In genomic region chr9:132832171-132832570, GRCh38 we compare ENCODE assay signal across 19 cellular contexts. TPM values are rescaled to one million over a fixed set of nuclear protein-coding genes. Genes with fewer than 3 reads are reported as not detected.
DNase-seq lines count a peak whose midpoint lies in the region; ATAC-seq and TF ChIP-seq lines count a peak whose summit lies in the region.
"Had no signal": no experiment of that assay in that cellular context is flagged by ENCODE, and none has a peak within 500 bp of the region (broad histone marks: within the 10 kb centered on the region; RNA-seq: fewer than 3 reads in every experiment).

No MANE protein-coding gene starts in this region.

- TF ChIP-seq RAD21 in neural cell (conservative IDR thresholded peaks at IDR 0.05): no peak

- DNase-seq in cardiac septum (ENCODE audit: low spot score) (peak; percentile 31), heart left ventricle (no peak), sigmoid colon (peak; percentile 26), upper lobe of right lung (peak; percentile 15), NCI-H1105 treated with DMSO at 0.1 percent for 48 hours (lab: John Stamatoyannopoulos, UW) (no peak), HuH-7 (ENCODE audit: low spot score) (no peak), glomerular visceral epithelial cell (ENCODE audit: extremely low spot score) (no peak)
- DNase-seq: AML-193; Calu3; CD4-positive, alpha-beta T cell; CD8-positive, alpha-beta T cell; DMS79 treated with DMSO at 0.1 percent for 48 hours; GF-D8 had no signal

- no peak overlapping the region for H3K9ac ChIP-seq in neural cell (ENCODE audit: low read length)
- H3K9ac ChIP-seq: BLaER1 treated with 17β-estradiol and CSF1 and Interleukin-3, amounts not matched to agents 10 nM and 100 nM had no signal

- H3K9me2 ChIP-seq in neural cell (ENCODE audit: insufficient read depth, low read length): no peaks in the 10 kb centered on the region

- H3K4me2 ChIP-seq in neural cell (ENCODE audit: low read length): peak overlapping the region; percentile 11
- H3K4me2 ChIP-seq: A549 had no signal

- no peak for TF ChIP-seq EP300 in neural cell (conservative IDR thresholded peaks at IDR 0.05; ENCODE audit: poor library complexity, severe bottlenecking)
- TF ChIP-seq EP300 in sigmoid colon (IDR thresholded peaks at IDR 0.05): no peak

- H3K79me2 ChIP-seq in neural cell (replicated peaks; ENCODE audit: insufficient read depth, low read length): no peaks in the 10 kb centered on the region

- 66 to 82% (median 72%) methylated on average over 8 of the region's 8 CpGs for WGBS in heart left ventricle, 4 donors
- 78 to 80% methylated on average over 8 of the region's 8 CpGs for WGBS in sigmoid colon, 2 donors

- H3K27ac ChIP-seq in heart left ventricle (no peak overlapping the region), neural cell (ENCODE audit: low read length) (peak overlapping the region; percentile 2), sigmoid colon (no peak overlapping the region), upper lobe of right lung (no peak overlapping the region)
- H3K27ac ChIP-seq: 22Rv1; A549; BLaER1 treated with 17β-estradiol and CSF1 and Interleukin-3, amounts not matched to agents 10 nM and 100 nM; C4-2B had no signal

- H3K27me3 ChIP-seq in heart left ventricle: no peaks in the 10 kb centered on the region
- H3K27me3 ChIP-seq in neural cell (ENCODE audit: insufficient read depth, low read depth, low read length): no peaks in the 10 kb centered on the region
- H3K27me3 ChIP-seq in sigmoid colon: peaks cover 0 to 4% (median 0%) of the 10 kb centered on the region in 3 donors
- H3K27me3 ChIP-seq in upper lobe of right lung: no peaks in the 10 kb centered on the region
- H3K27me3 ChIP-seq: BLaER1 treated with 17β-estradiol and CSF1 and Interleukin-3, amounts not matched to agents 10 nM and 100 nM had no signal

- H4K20me1 ChIP-seq in neural cell (ENCODE audit: insufficient read depth): no peaks in the 10 kb centered on the region
- H4K20me1 ChIP-seq: BLaER1 treated with 17β-estradiol and CSF1 and Interleukin-3, amounts not matched to agents 10 nM and 100 nM had no signal

- TF ChIP-seq POLR2A in heart left ventricle (IDR thresholded peaks at IDR 0.05) (no peak), sigmoid colon (IDR thresholded peaks at IDR 0.05) (no peak)

- no peak for ATAC-seq in heart left ventricle
- ATAC-seq in upper lobe of right lung: no peak
- ATAC-seq: A549; CD8-positive, alpha-beta T cell had no signal

- no peak overlapping the region for H2AFZ ChIP-seq in neural cell (ENCODE audit: low read depth, low read length)

- H3F3A ChIP-seq in neural cell (ENCODE audit: insufficient read depth, low read length, poor library complexity, severe bottlenecking): no peaks in the 10 kb centered on the region

- no peaks in the 10 kb centered on the region for H3K9me3 ChIP-seq in heart left ventricle
- H3K9me3 ChIP-seq in neural cell (ENCODE audit: low read length): no peaks in the 10 kb centered on the region
- no peaks in the 10 kb centered on the region for H3K9me3 ChIP-seq in sigmoid colon
- no peaks in the 10 kb centered on the region for H3K9me3 ChIP-seq in upper lobe of right lung
- H3K9me3 ChIP-seq: A549; BLaER1 treated with 17β-estradiol and CSF1 and Interleukin-3, amounts not matched to agents 10 nM and 100 nM; Caco-2 had no signal

- no peak overlapping the region for H3K4me3 ChIP-seq in heart left ventricle
- H3K4me3 ChIP-seq in neural cell (ENCODE audit: low read length): no peak overlapping the region
- no peak overlapping the region for H3K4me3 ChIP-seq in sigmoid colon
- no peak overlapping the region for H3K4me3 ChIP-seq in upper lobe of right lung
- H3K4me3 ChIP-seq: A549; BLaER1 treated with 17β-estradiol and CSF1 and Interleukin-3, amounts not matched to agents 10 nM and 100 nM had no signal

- no peaks in the 10 kb centered on the region for H3K4me1 ChIP-seq in heart left ventricle
- no peaks in the 10 kb centered on the region for H3K4me1 ChIP-seq in sigmoid colon
- H3K4me1 ChIP-seq in upper lobe of right lung: peaks cover 4% of the 10 kb centered on the region
- H3K4me1 ChIP-seq: A549, Caco-2 had no signal

- TF ChIP-seq CTCF in heart left ventricle (IDR thresholded peaks at IDR 0.05) (no peak), neural cell (IDR thresholded peaks at IDR 0.05; ENCODE audit: poor library complexity, severe bottlenecking) (no peak), sigmoid colon (IDR thresholded peaks at IDR 0.05) (no peak), upper lobe of right lung (IDR thresholded peaks at IDR 0.05) (no peak)

- no peaks in the 10 kb centered on the region for H3K36me3 ChIP-seq in heart left ventricle
- H3K36me3 ChIP-seq in neural cell (ENCODE audit: insufficient read depth, low read length): no peaks in the 10 kb centered on the region
- H3K36me3 ChIP-seq in sigmoid colon: no peaks in the 10 kb centered on the region
- no peaks in the 10 kb centered on the region for H3K36me3 ChIP-seq in upper lobe of right lung
- H3K36me3 ChIP-seq: BLaER1 treated with 17β-estradiol and CSF1 and Interleukin-3, amounts not matched to agents 10 nM and 100 nM had no signal

- intact Hi-C loops in cardiac septum (cut with DNase I): no loop called here
- intact Hi-C loops in heart left ventricle (cut with DNase I): no loop called here
- intact Hi-C loops in sigmoid colon (cut with DNase I): no loop called here
- intact Hi-C loops in upper lobe of right lung (cut with DNase I): no loop called here

TF ChIP-seq in neural cell, 6 proteins besides CTCF, POLR2A, EP300 and RAD21:
- TF ChIP-seq MXI1 (conservative IDR thresholded peaks at IDR 0.05; ENCODE audit: poor library complexity, severe bottlenecking): no peak
- no peak for TF ChIP-seq REST (IDR thresholded peaks at IDR 0.05; ENCODE audit: borderline replicate concordance)
- TF ChIP-seq TAF1 (IDR thresholded peaks at IDR 0.05; ENCODE audit: low read depth): no peak
- no peak for TF ChIP-seq EZH2 (IDR thresholded peaks at IDR 0.05; ENCODE audit: borderline replicate concordance, insufficient read depth, low read length, poor library complexity, severe bottlenecking)
- TF ChIP-seq SMC3 (conservative IDR thresholded peaks at IDR 0.05; ENCODE audit: poor library complexity): no peak
- TF ChIP-seq POLR2AphosphoS5 (IDR thresholded peaks at IDR 0.05): no peak

RNA-seq across cellular contexts. Expression of gene AK8, which starts 45.9 kb away (rescaled TPM):
- total RNA-seq in cardiac septum: 0.13 TPM
- total RNA-seq in heart left ventricle: 1 to 10 TPM in 1 of 9 donors, under 1 TPM in 1, not detected in 7; 0.61 to 1.4 TPM
- not detected for polyA plus RNA-seq in heart left ventricle
- 0.71 and 1.2 TPM in 2 replicates for polyA plus RNA-seq in neural cell
- 1.5 TPM in 2 replicates for polyA minus RNA-seq in neural cell
- 1 to 10 TPM in 1 of 4 donors, under 1 TPM in 2, not detected in 1; 0.36 to 1.2 (median 0.81) TPM for total RNA-seq in sigmoid colon
- under 1 TPM in 1 of 3 donors, not detected in 2; 0.25 TPM for polyA plus RNA-seq in sigmoid colon
- 0.55 TPM for total RNA-seq in upper lobe of right lung
- total RNA-seq: CD4-positive, alpha-beta T cell; CD8-positive, alpha-beta T cell had no signal

RNA-seq across cellular contexts. Expression of gene SPACA9, which starts 46.5 kb away (rescaled TPM):
- total RNA-seq in cardiac septum: 5.4 TPM
- 1 to 10 TPM; 2.3 to 6.9 (median 4.6) TPM for total RNA-seq in heart left ventricle
- polyA plus RNA-seq in heart left ventricle: 1 to 10 TPM; 1.6 to 4.6 TPM
- 4.6 and 5.2 TPM in 2 replicates for polyA plus RNA-seq in neural cell
- 3.1 and 4.1 TPM in 2 replicates for polyA minus RNA-seq in neural cell
- 10 to 100 TPM in 3 of 4 donors, 1 to 10 TPM in 1; 4.3 to 14.0 (median 11.7) TPM for total RNA-seq in sigmoid colon
- polyA plus RNA-seq in sigmoid colon: 1 to 10 TPM in 2 of 3 donors, under 1 TPM in 1; 0.69 to 2.1 (median 1.2) TPM
- total RNA-seq in upper lobe of right lung: 3.3 TPM

Comparison
In these comparisons a context has a peak if more than half of its experiments do, and no peak if none do; other contexts are left out.
1. DNase-seq: peak in cardiac septum (single experiment), sigmoid colon (single experiment) and upper lobe of right lung (single experiment); none in heart left ventricle (0 of 5), NCI-H1105 treated with DMSO at 0.1 percent for 48 hours (single experiment), HuH-7 (single experiment) and glomerular visceral epithelial cell (single experiment).